9 cellular contexts compared by ENCODE assay signal in genomic region chr18:63676526-63676925, GRCh38. TPM values are rescaled to one million over a fixed set of nuclear protein-coding genes. Genes with fewer than 3 reads are reported as not detected.
A peak's percentile ranks its signal among the peaks of the same experiment; 100 is the strongest.
DNase-seq lines count a peak whose midpoint lies in the region; ATAC-seq and TF ChIP-seq lines count a peak whose summit lies in the region.
"Had no signal": no experiment of that assay in that cellular context is flagged by ENCODE, and none has a peak within 500 bp of the region (broad histone marks: within the 10 kb centered on the region; RNA-seq: fewer than 3 reads in every experiment).

No MANE protein-coding gene starts in this region.

- peaks cover 0 to 4% (median 0%) of the 10 kb centered on the region in 3 donors for H3K9me3 ChIP-seq in esophagus squamous epithelium
- H3K9me3 ChIP-seq in MG63: no peaks in the 10 kb centered on the region

- peak; percentile 86 for ATAC-seq in GM21723 (IDR thresholded peaks at IDR 0.05; ENCODE audit: unreplicated experiment)

- intact Hi-C loops in esophagus squamous epithelium (cut with DNase I): no loop called here

- H3K4me3 ChIP-seq in esophagus squamous epithelium (no peak overlapping the region), MG63 (no peak overlapping the region)

- WGBS in esophagus squamous epithelium, 2 donors: 25 to 46% methylated on average over 4 of the region's 4 CpGs

- H3K27ac ChIP-seq in esophagus squamous epithelium: peak overlapping the region in 2 of 4 donors; percentile 9 to 14

- no peaks in the 10 kb centered on the region for H3K36me3 ChIP-seq in esophagus squamous epithelium
- H3K36me3 ChIP-seq in MG63: no peaks in the 10 kb centered on the region

- DNase-seq in GM10266 (ENCODE audit: extremely low spot score) (peak; percentile 17), NCI-H1092 treated with DMSO at 0.1 percent for 48 hours (lab: John Stamatoyannopoulos, UW) (peak; percentile 31), esophagus squamous epithelium (lab: John Stamatoyannopoulos, UW) (no peak), amniotic stem cell (lab: John Stamatoyannopoulos, UW) (no peak), MG63 (no peak), middle frontal gyrus (ENCODE audit: extremely low spot score, low spot score) (no peak)
- no peak for DNase-seq in stimulated activated CD4-positive, alpha-beta T cell treated with anti-CD3 and anti-CD28 coated beads, Interleukin-1b, Interleukin-23, amount 100 ng/mL, for 48 hours
- DNase-seq: IMR-90 had no signal

- TF ChIP-seq CTCF in GM10266 (IDR thresholded peaks at IDR 0.05; ENCODE audit: control insufficient read depth, insufficient read depth, low read depth, missing control alignments): peak; percentile 55
- TF ChIP-seq CTCF in esophagus squamous epithelium (IDR thresholded peaks at IDR 0.05): peak in 5 of 6 experiments; percentile 22 to 77 (median 58)

- H3K4me1 ChIP-seq in esophagus squamous epithelium: peaks cover 0 to 36% (median 0%) of the 10 kb centered on the region in 3 donors

- H3K27me3 ChIP-seq in esophagus squamous epithelium: no peaks in the 10 kb centered on the region
- no peaks in the 10 kb centered on the region for H3K27me3 ChIP-seq in MG63

- TF ChIP-seq POLR2A in esophagus squamous epithelium (IDR thresholded peaks at IDR 0.05): no peak

RNA-seq across cellular contexts. Expression of gene SERPINB3, which starts 14.8 kb away (rescaled TPM):
- 1,000 to 10,000 TPM in 1 of 4 donors, 100 to 1,000 TPM in 3; 349 to 1,684 (median 789) TPM for total RNA-seq in esophagus squamous epithelium
- not detected in 2 replicates for total RNA-seq in MG63 (2014; rRNA removed; shearing (Covaris generic); ENCODE audit: low replicate concordance)
- total RNA-seq: IMR-90 had no signal

RNA-seq across cellular contexts. Expression of gene SERPINB11, which starts 26.2 kb away (rescaled TPM):
- 10 to 100 TPM in 3 of 4 donors, 1 to 10 TPM in 1; 2.1 to 85.9 (median 13.7) TPM for total RNA-seq in esophagus squamous epithelium
- not detected in 2 replicates for total RNA-seq in MG63 (2014; rRNA removed; shearing (Covaris generic); ENCODE audit: low replicate concordance)

RNA-seq across cellular contexts. Expression of gene SERPINB4, which starts 32.5 kb away (rescaled TPM):
- total RNA-seq in esophagus squamous epithelium: 100 to 1,000 TPM in 3 of 4 donors, 10 to 100 TPM in 1; 24.4 to 543 (median 216) TPM
- not detected in 2 replicates for total RNA-seq in MG63 (2014; rRNA removed; shearing (Covaris generic); ENCODE audit: low replicate concordance)
- total RNA-seq: IMR-90 had no signal

Comparison
In these comparisons a context has a peak if more than half of its experiments do, and no peak if none do; other contexts are left out.
1. DNase-seq: peak in GM10266 (single experiment) and NCI-H1092 treated with DMSO at 0.1 percent for 48 hours (single experiment); none in esophagus squamous epithelium (single experiment), amniotic stem cell (single experiment), MG63 (single experiment), stimulated activated CD4-positive, alpha-beta T cell treated with anti-CD3 and anti-CD28 coated beads, Interleukin-1b, Interleukin-23, amount 100 ng/mL, for 48 hours (single experiment) and middle frontal gyrus (single experiment).
2. RNA of gene SERPINB3, which starts 14.8 kb away (total RNA-seq): 349 to 1,684 TPM in esophagus squamous epithelium; not detected in MG63; every median in the first group is over 100 times any median in the second.
3. RNA of gene SERPINB4, which starts 32.5 kb away (total RNA-seq): 24.4 to 543 TPM in esophagus squamous epithelium; not detected in MG63; every median in the first group is over 10 times any median in the second.